Comparison of ENCODE assay signal across 8 cellular contexts in the genomic region with DNA sequence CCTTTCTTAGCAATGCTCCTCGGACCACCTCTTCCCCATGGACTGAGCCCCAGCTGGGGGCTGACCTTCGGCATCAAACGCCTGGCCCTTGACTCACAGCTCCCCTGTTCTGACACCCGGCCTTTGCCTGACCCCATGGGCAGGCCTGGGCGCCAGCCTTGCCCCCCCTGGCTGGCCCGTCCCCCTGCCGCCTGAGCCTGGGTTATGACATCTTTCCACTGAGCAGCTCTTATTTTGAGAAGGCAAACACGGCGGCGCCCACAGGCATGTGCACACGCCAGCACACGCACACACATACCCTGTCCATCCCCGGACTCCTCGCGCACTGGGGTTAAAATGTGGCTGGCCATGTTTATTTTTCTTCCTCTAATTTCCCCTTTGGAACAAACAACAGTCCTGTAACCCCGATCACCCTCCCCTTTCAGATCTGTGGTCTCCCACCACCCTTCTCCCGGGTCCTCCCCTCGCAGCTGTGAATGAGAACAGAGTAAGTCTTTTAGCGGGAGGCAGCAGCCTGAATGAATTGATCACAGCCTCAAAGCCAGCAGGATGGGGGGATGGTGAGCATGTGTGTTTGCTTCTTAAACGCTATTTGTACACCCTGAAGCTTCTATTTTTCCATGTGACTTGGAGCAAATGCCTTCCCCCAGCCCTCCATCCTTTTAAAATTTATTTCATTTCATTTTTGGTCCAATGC. TPM values are rescaled to one million over a fixed set of nuclear protein-coding genes. Genes with fewer than 3 reads are reported as not detected.
DNase-seq lines count a peak whose midpoint lies in the region; ATAC-seq and TF ChIP-seq lines count a peak whose summit lies in the region.

No MANE protein-coding gene starts in this region.

- H3K9me3 Mint-ChIP-seq in MCF 10A (ENCODE audit: unreplicated experiment): no peaks in the 10 kb centered on the region
- no peaks in the 10 kb centered on the region for H3K9me3 Mint-ChIP-seq in activated naive CD8-positive, alpha-beta T cell treated with anti-CD3 and anti-CD28 coated beads for 36 hours

- no peak for ATAC-seq in GM19467 (IDR thresholded peaks at IDR 0.05; ENCODE audit: unreplicated experiment)

- peaks cover 29% of the 10 kb centered on the region for H3K4me1 Mint-ChIP-seq in MCF 10A (ENCODE audit: insufficient read depth, unreplicated experiment)
- peaks cover 4% of the 10 kb centered on the region for H3K4me1 Mint-ChIP-seq in activated naive CD8-positive, alpha-beta T cell treated with anti-CD3 and anti-CD28 coated beads for 36 hours

- H3K4me3 Mint-ChIP-seq in MCF 10A (ENCODE audit: unreplicated experiment): peak overlapping the region; percentile 11
- no peak overlapping the region for H3K4me3 Mint-ChIP-seq in activated naive CD8-positive, alpha-beta T cell treated with anti-CD3 and anti-CD28 coated beads for 36 hours

- H3K27me3 ChIP-seq in layer of hippocampus (ENCODE audit: control insufficient read depth, insufficient read depth, low read length): no peaks in the 10 kb centered on the region

- DNase-seq in NCI-H2081 (lab: John Stamatoyannopoulos, UW): peak; percentile 59 to 78
- DNase-seq in NCI-H2081 treated with DMSO at 0.1 percent for 48 hours (lab: John Stamatoyannopoulos, UW): no peak
- DNase-seq in MCF 10A (ENCODE audit: unreplicated experiment): peak; percentile 58
- peak in 48 of 49 donors; percentile 43 to 94 (median 74) for DNase-seq in substantia nigra (lab: John Stamatoyannopoulos, UW)
- DNase-seq in SKM-1 (lab: John Stamatoyannopoulos, UW; ENCODE audit: unreplicated experiment): no peak
- no peak for DNase-seq in activated naive CD8-positive, alpha-beta T cell treated with anti-CD3 and anti-CD28 coated beads for 36 hours

- no peak for TF ChIP-seq CTCF in MCF 10A (IDR thresholded peaks at IDR 0.05; ENCODE audit: unreplicated experiment)

- peak overlapping the region; percentile 91 for H3K27ac Mint-ChIP-seq in MCF 10A (ENCODE audit: low read depth, unreplicated experiment)
- H3K27ac Mint-ChIP-seq in activated naive CD8-positive, alpha-beta T cell treated with anti-CD3 and anti-CD28 coated beads for 36 hours: no peak overlapping the region

- CTCF ChIA-PET in MCF 10A (lab: Yijun Ruan, JAX): interaction anchor here (0.6 to 3.2 kb wide), 17 partner anchors 8 to 130 kb away, joined by 3 to 26 read pairs (median 4); no protein-coding TSS in a partner anchor

- BruUV-seq in MCF 10A (replicated peaks; lab: Mats Ljungman, UMichigan): no TSS peak

- intact Hi-C loops in MCF 10A (cut with micrococcal nuclease): no loop called here

- peaks cover 19% of the 10 kb centered on the region for H3K27me3 Mint-ChIP-seq in MCF 10A (ENCODE audit: insufficient read depth, unreplicated experiment)
- H3K27me3 Mint-ChIP-seq in activated naive CD8-positive, alpha-beta T cell treated with anti-CD3 and anti-CD28 coated beads for 36 hours: peaks cover 47% of the 10 kb centered on the region

- POLR2A ChIA-PET in MCF 10A (lab: Yijun Ruan, JAX): interaction anchor here (0.7 to 2.5 kb wide), 24 partner anchors 9 to 337 kb away, joined by 3 to 13 read pairs (median 4); partner anchors contain the start of genes ATOH8, RNF181 and USP39

- no peaks in the 10 kb centered on the region for H3K36me3 Mint-ChIP-seq in MCF 10A (ENCODE audit: insufficient read depth, unreplicated experiment)
- no peaks in the 10 kb centered on the region for H3K36me3 Mint-ChIP-seq in activated naive CD8-positive, alpha-beta T cell treated with anti-CD3 and anti-CD28 coated beads for 36 hours

- H3K27ac ChIP-seq in layer of hippocampus (ENCODE audit: low read depth, low read length): peak overlapping the region; percentile 99
- peak overlapping the region; percentile 99 for H3K27ac ChIP-seq in substantia nigra (ENCODE audit: low read depth, low read length, poor library complexity, severe bottlenecking)

RNA-seq across cellular contexts. Expression of gene ATOH8, which starts 11.8 kb away (rescaled TPM):
- 0.72 and 1.2 TPM in 2 replicates for total RNA-seq in MCF 10A (2022)
- not detected for total RNA-seq in activated naive CD8-positive, alpha-beta T cell treated with anti-CD3 and anti-CD28 coated beads for 36 hours

RNA-seq across cellular contexts. Expression of gene GNLY, which starts 47.8 kb away (rescaled TPM):
- total RNA-seq in MCF 10A (2022): not detected in 2 replicates
- 1 to 10 TPM; 1.5 to 2.1 TPM for total RNA-seq in activated naive CD8-positive, alpha-beta T cell treated with anti-CD3 and anti-CD28 coated beads for 36 hours

Comparison
In these comparisons a context has a peak if more than half of its experiments do, and no peak if none do; other contexts are left out.
1. DNase-seq: peak in NCI-H2081 (2 of 2), MCF 10A (single experiment) and substantia nigra (48 of 49); none in NCI-H2081 treated with DMSO at 0.1 percent for 48 hours (single experiment), SKM-1 (single experiment) and activated naive CD8-positive, alpha-beta T cell treated with anti-CD3 and anti-CD28 coated beads for 36 hours (single experiment).